ENCODE assay signal across 22 cellular contexts in genomic region chr14:58942516-58942915, GRCh38.
DNase-seq lines count a peak whose midpoint lies in the region; ATAC-seq and TF ChIP-seq lines count a peak whose summit lies in the region.
"Had no signal": no experiment of that assay in that cellular context is flagged by ENCODE, and none has a peak within 500 bp of the region (broad histone marks: within the 10 kb centered on the region; RNA-seq: fewer than 3 reads in every experiment).

No MANE protein-coding gene starts in this region.

- H3K4me1 Mint-ChIP-seq in HFFc6 (ENCODE audit: low read depth) = peaks cover 16% of the 10 kb centered on the region
- H3K4me1 Mint-ChIP-seq in brain = peaks cover 67% of the 10 kb centered on the region
- H3K4me1 Mint-ChIP-seq in T-helper 2 cell treated with Interferon-gamma antibody and Interleukin-4, amounts not matched to agents 5 μg/mL and 100 μg/mL, for 36 hours (ENCODE audit: low read depth) = no peaks in the 10 kb centered on the region
- H3K4me1 Mint-ChIP-seq: activated CD4-positive, alpha-beta T cell treated with anti-CD3 and anti-CD28 coated beads, Interleukin-2, amount 10 ng/mL, durations not matched to agents 24 days and 14 days; activated CD8-positive, alpha-beta memory T cell treated with anti-CD3 and anti-CD28 coated beads, Interleukin-2, amount 10 ng/mL, durations not matched to agents 7 days and 5 days; activated naive CD8-positive, alpha-beta T cell treated with anti-CD3 and anti-CD28 coated beads for 36 hours; naive B cell had no signal

- ATAC-seq in GM21390 (IDR thresholded peaks at IDR 0.05; ENCODE audit: unreplicated experiment) = no peak
- ATAC-seq: activated CD8-positive, alpha-beta memory T cell treated with anti-CD3 and anti-CD28 coated beads, Interleukin-2, amount 10 ng/mL, durations not matched to agents 7 days and 5 days; pancreas had no signal

- DNase-seq in AG08395 (ENCODE audit: low spot score) (peak; percentile 64), HFFc6 (peak; percentile 18), kidney tubule cell (ENCODE audit: low spot score) (peak; percentile 28), head of caudate nucleus (no peak), D341Med (ENCODE audit: low spot score) (no peak)
- DNase-seq in T-helper 2 cell treated with Interferon-gamma antibody and Interleukin-4, amounts not matched to agents 5 μg/mL and 100 μg/mL, for 36 hours (ENCODE audit: low spot score) = no peak
- DNase-seq: activated CD4-positive, alpha-beta T cell treated with anti-CD3 and anti-CD28 coated beads, Interleukin-2, amount 10 ng/mL, durations not matched to agents 24 days and 14 days; activated CD8-positive, alpha-beta memory T cell treated with anti-CD3 and anti-CD28 coated beads, Interleukin-2, amount 10 ng/mL, durations not matched to agents 7 days and 5 days; activated naive CD8-positive, alpha-beta T cell treated with anti-CD3 and anti-CD28 coated beads for 36 hours; DMS153; naive B cell; NCI-H2227 treated with DMSO at 0.1 percent for 48 hours; NCI-H774; pancreas; SJCRH30; stimulated activated CD4-positive, alpha-beta T cell treated with anti-CD3 and anti-CD28 coated beads, Interleukin-2, amount 100 ng/mL, for 24 hours; stimulated activated naive CD4-positive, alpha-beta T cell; T-helper 1 cell; thyroid gland had no signal

- H3K36me3 Mint-ChIP-seq in HFFc6 (ENCODE audit: low read depth) (no peaks in the 10 kb centered on the region), brain (peaks cover 4% of the 10 kb centered on the region)
- no peaks in the 10 kb centered on the region for H3K36me3 Mint-ChIP-seq in T-helper 2 cell treated with Interferon-gamma antibody and Interleukin-4, amounts not matched to agents 5 μg/mL and 100 μg/mL, for 36 hours (ENCODE audit: low read depth)
- H3K36me3 Mint-ChIP-seq: activated CD8-positive, alpha-beta memory T cell treated with anti-CD3 and anti-CD28 coated beads, Interleukin-2, amount 10 ng/mL, durations not matched to agents 7 days and 5 days; activated naive CD8-positive, alpha-beta T cell treated with anti-CD3 and anti-CD28 coated beads for 36 hours; naive B cell had no signal

- H3K4me3 Mint-ChIP-seq in HFFc6 = no peak overlapping the region
- no peak overlapping the region for H3K4me3 Mint-ChIP-seq in brain
- no peak overlapping the region for H3K4me3 Mint-ChIP-seq in T-helper 2 cell treated with Interferon-gamma antibody and Interleukin-4, amounts not matched to agents 5 μg/mL and 100 μg/mL, for 36 hours
- H3K4me3 Mint-ChIP-seq: activated CD4-positive, alpha-beta T cell treated with anti-CD3 and anti-CD28 coated beads, Interleukin-2, amount 10 ng/mL, durations not matched to agents 24 days and 14 days; activated CD8-positive, alpha-beta memory T cell treated with anti-CD3 and anti-CD28 coated beads, Interleukin-2, amount 10 ng/mL, durations not matched to agents 7 days and 5 days; activated naive CD8-positive, alpha-beta T cell treated with anti-CD3 and anti-CD28 coated beads for 36 hours; dendritic cell treated with granulocyte-macrophage colony-stimulating factor and Interleukin-4, amounts not matched to agents 40 ng/mL and 50 ng/mL, for 4 days; naive B cell had no signal

- H3K27ac Mint-ChIP-seq in HFFc6 = no peak overlapping the region
- peak overlapping the region; percentile 52 to 73 (median 65) for H3K27ac Mint-ChIP-seq in brain
- H3K27ac Mint-ChIP-seq in T-helper 2 cell treated with Interferon-gamma antibody and Interleukin-4, amounts not matched to agents 5 μg/mL and 100 μg/mL, for 36 hours = no peak overlapping the region
- H3K27ac Mint-ChIP-seq: activated CD4-positive, alpha-beta T cell treated with anti-CD3 and anti-CD28 coated beads, Interleukin-2, amount 10 ng/mL, durations not matched to agents 24 days and 14 days; activated CD8-positive, alpha-beta memory T cell treated with anti-CD3 and anti-CD28 coated beads, Interleukin-2, amount 10 ng/mL, durations not matched to agents 7 days and 5 days; activated naive CD8-positive, alpha-beta T cell treated with anti-CD3 and anti-CD28 coated beads for 36 hours; dendritic cell treated with granulocyte-macrophage colony-stimulating factor and Interleukin-4, amounts not matched to agents 40 ng/mL and 50 ng/mL, for 4 days; naive B cell had no signal

- H3K9me3 Mint-ChIP-seq in HFFc6 (no peaks in the 10 kb centered on the region; the same call in 1 of the 2 replicates), brain (peaks cover 5 to 20% (median 9%) of the 10 kb centered on the region in 5 experiments)
- no peaks in the 10 kb centered on the region for H3K9me3 Mint-ChIP-seq in T-helper 2 cell treated with Interferon-gamma antibody and Interleukin-4, amounts not matched to agents 5 μg/mL and 100 μg/mL, for 36 hours
- H3K9me3 Mint-ChIP-seq: activated CD4-positive, alpha-beta T cell treated with anti-CD3 and anti-CD28 coated beads, Interleukin-2, amount 10 ng/mL, durations not matched to agents 24 days and 14 days had no signal

- TF ChIP-seq CTCF in HFFc6 (IDR thresholded peaks at IDR 0.05) = no peak
- TF ChIP-seq CTCF in brain (conservative IDR thresholded peaks at IDR 0.05) = no peak

- intact Hi-C loops in head of caudate nucleus (cut with DNase I) = no loop called here

- H3K27me3 Mint-ChIP-seq in HFFc6 (ENCODE audit: insufficient read depth) (peaks cover 16% of the 10 kb centered on the region), brain (peaks cover 4% of the 10 kb centered on the region)
- H3K27me3 Mint-ChIP-seq in T-helper 2 cell treated with Interferon-gamma antibody and Interleukin-4, amounts not matched to agents 5 μg/mL and 100 μg/mL, for 36 hours (ENCODE audit: low read depth) = peaks cover 3% of the 10 kb centered on the region
- H3K27me3 Mint-ChIP-seq: activated CD4-positive, alpha-beta T cell treated with anti-CD3 and anti-CD28 coated beads, Interleukin-2, amount 10 ng/mL, durations not matched to agents 24 days and 14 days; activated CD8-positive, alpha-beta memory T cell treated with anti-CD3 and anti-CD28 coated beads, Interleukin-2, amount 10 ng/mL, durations not matched to agents 7 days and 5 days; dendritic cell treated with granulocyte-macrophage colony-stimulating factor and Interleukin-4, amounts not matched to agents 40 ng/mL and 50 ng/mL, for 4 days had no signal

Comparison
In these comparisons a context has a peak if more than half of its experiments do, and no peak if none do; other contexts are left out.
1. DNase-seq: peak in AG08395 (single experiment), HFFc6 (single experiment) and kidney tubule cell (single experiment); none in T-helper 2 cell treated with Interferon-gamma antibody and Interleukin-4, amounts not matched to agents 5 μg/mL and 100 μg/mL, for 36 hours (single experiment), head of caudate nucleus (0 of 42) and D341Med (single experiment).
2. H3K27ac Mint-ChIP-seq: peak in brain (5 of 5); none in HFFc6 (single experiment) and T-helper 2 cell treated with Interferon-gamma antibody and Interleukin-4, amounts not matched to agents 5 μg/mL and 100 μg/mL, for 36 hours (single experiment).